Comparison of ENCODE assay signal across 10 cellular contexts in genomic region chr7:143321734-143322133, GRCh38. TPM values are rescaled to one million over a fixed set of nuclear protein-coding genes. Genes with fewer than 3 reads are reported as not detected.
DNase-seq lines count a peak whose midpoint lies in the region; ATAC-seq, FAIRE-seq and TF ChIP-seq lines count a peak whose summit lies in the region.
"Had no signal": no experiment of that assay in that cellular context is flagged by ENCODE, and none has a peak within 500 bp of the region (broad histone marks: within the 10 kb centered on the region; RNA-seq: fewer than 3 reads in every experiment).

No MANE protein-coding gene starts in this region.

- H3K36me3 ChIP-seq in brain microvascular endothelial cell (replicated peaks) (no peaks in the 10 kb centered on the region), osteoblast (ENCODE audit: insufficient read depth, low read length) (no peaks in the 10 kb centered on the region)
- no peaks in the 10 kb centered on the region for H3K36me3 ChIP-seq in CD8-positive, alpha-beta T cell (ENCODE audit: insufficient read depth, low read length)
- H3K36me3 ChIP-seq: gastroesophageal sphincter had no signal

- H3K27me3 ChIP-seq in brain microvascular endothelial cell (replicated peaks) (no peaks in the 10 kb centered on the region), osteoblast (ENCODE audit: insufficient read depth, low read length) (no peaks in the 10 kb centered on the region)
- no peaks in the 10 kb centered on the region for H3K27me3 ChIP-seq in CD8-positive, alpha-beta T cell (ENCODE audit: insufficient read depth, low read length)
- H3K27me3 ChIP-seq: gastroesophageal sphincter had no signal

- no peak for TF ChIP-seq POLR2A in GM12892 (IDR thresholded peaks at IDR 0.05; ENCODE audit: low read depth, low read length)

- H3K36me3 Mint-ChIP-seq in CD8-positive, alpha-beta T cell: no peaks in the 10 kb centered on the region
- H3K36me3 Mint-ChIP-seq: natural killer cell treated with Interleukin-12 subunit alpha and Interleukin-12 subunit beta and Interleukin-15 and Interleukin-18, amount 100 ng/mL, for 72 hours had no signal

- H3K27ac Mint-ChIP-seq in CD8-positive, alpha-beta T cell: no peak overlapping the region

- H3K4me3 ChIP-seq in brain microvascular endothelial cell (ENCODE audit: low read depth, low read length): no peak overlapping the region
- H3K4me3 ChIP-seq in osteoblast (ENCODE audit: insufficient read depth, low read length): no peak overlapping the region
- H3K4me3 ChIP-seq in CD8-positive, alpha-beta T cell (ENCODE audit: low read depth, low read length): no peak overlapping the region
- H3K4me3 ChIP-seq: gastroesophageal sphincter had no signal

- intact Hi-C loops in CD8-positive, alpha-beta T cell (cut with DNase I, micrococcal nuclease): loop anchor here in 1 of 2 experiments (5.0 kb wide), 1 partner anchor 96 kb away; no protein-coding TSS in a partner anchor

- in situ Hi-C loops in brain microvascular endothelial cell (cut with HindIII; ENCODE audit: low pct_ligation_motif_present, low sequenced_read_pairs): no loop called here

- no peak for FAIRE-seq in GM12892 (lab: Jason Lieb, UNC)
- FAIRE-seq: HTR-8/SVneo had no signal

- no peak overlapping the region for H3K4me3 Mint-ChIP-seq in CD8-positive, alpha-beta T cell
- H3K4me3 Mint-ChIP-seq: natural killer cell treated with Interleukin-12 subunit alpha and Interleukin-12 subunit beta and Interleukin-15 and Interleukin-18, amount 100 ng/mL, for 72 hours had no signal

- DNase-seq in HT-29 (ENCODE audit: low spot score) (peak; percentile 75), brain microvascular endothelial cell (no peak), osteoblast (ENCODE audit: insufficient read length, low spot score, missing footprints) (no peak), GM12892 (ENCODE audit: insufficient read length) (no peak)
- no peak for DNase-seq in CD8-positive, alpha-beta T cell
- DNase-seq: NCI-H526 had no signal

- H3K9me3 ChIP-seq in osteoblast (ENCODE audit: low read depth, low read length): no peaks in the 10 kb centered on the region
- H3K9me3 ChIP-seq in CD8-positive, alpha-beta T cell (ENCODE audit: low read length): no peaks in the 10 kb centered on the region
- H3K9me3 ChIP-seq: gastroesophageal sphincter had no signal

- no peak for ATAC-seq in CD8-positive, alpha-beta T cell
- no peak for ATAC-seq in GM18498 (IDR thresholded peaks at IDR 0.05; ENCODE audit: unreplicated experiment)
- ATAC-seq: natural killer cell treated with Interleukin-12 subunit alpha and Interleukin-12 subunit beta and Interleukin-15 and Interleukin-18, amount 100 ng/mL, for 72 hours had no signal

- H2AFZ ChIP-seq in osteoblast (ENCODE audit: low read length): no peak overlapping the region

- H3K27ac ChIP-seq in brain microvascular endothelial cell (no peak overlapping the region), osteoblast (ENCODE audit: low read depth, low read length) (no peak overlapping the region)
- H3K27ac ChIP-seq in CD8-positive, alpha-beta T cell (ENCODE audit: low read depth, low read length): no peak overlapping the region
- H3K27ac ChIP-seq: gastroesophageal sphincter had no signal

- peaks cover 10% of the 10 kb centered on the region for H3K4me1 Mint-ChIP-seq in CD8-positive, alpha-beta T cell (ENCODE audit: low read depth)

- POLR2A ChIA-PET in CD8-positive, alpha-beta T cell (lab: Charles Lee): no interaction called here

- H3K27me3 Mint-ChIP-seq in CD8-positive, alpha-beta T cell (ENCODE audit: low read depth): no peaks in the 10 kb centered on the region

- peaks cover 18% of the 10 kb centered on the region for H3K4me1 ChIP-seq in osteoblast (ENCODE audit: insufficient read depth, low read length)
- H3K4me1 ChIP-seq in CD8-positive, alpha-beta T cell (ENCODE audit: insufficient read depth, low read length): no peaks in the 10 kb centered on the region
- H3K4me1 ChIP-seq: gastroesophageal sphincter had no signal

- H3K9me3 Mint-ChIP-seq in CD8-positive, alpha-beta T cell: no peaks in the 10 kb centered on the region
- H3K9me3 Mint-ChIP-seq: natural killer cell treated with Interleukin-12 subunit alpha and Interleukin-12 subunit beta and Interleukin-15 and Interleukin-18, amount 100 ng/mL, for 72 hours had no signal

- no peaks in the 10 kb centered on the region for H4K20me1 ChIP-seq in osteoblast (ENCODE audit: insufficient read depth, low read length)

- H3K79me2 ChIP-seq in osteoblast (ENCODE audit: insufficient read depth, low read length): no peaks in the 10 kb centered on the region

- H3K4me2 ChIP-seq in osteoblast (ENCODE audit: insufficient read depth, low read length): no peak overlapping the region

- CTCF ChIA-PET in CD8-positive, alpha-beta T cell (lab: Charles Lee): interaction anchor here (1.1 to 1.2 kb wide), 2 partner anchors 16 to 81 kb away, joined by 5 read pairs; no protein-coding TSS in a partner anchor

- TF ChIP-seq CTCF in brain microvascular endothelial cell (IDR thresholded peaks at IDR 0.05; ENCODE audit: low read depth, low read length, missing control alignments) (peak; percentile 33), osteoblast (IDR thresholded peaks at IDR 0.05; ENCODE audit: extremely low read depth, low read depth, low read length) (peak; percentile 23)
- no peak for TF ChIP-seq CTCF in CD8-positive, alpha-beta T cell (IDR thresholded peaks at IDR 0.05)

RNA-seq across cellular contexts. Expression of gene CLCN1, which starts 5.8 kb away (rescaled TPM):
- 2.8 and 3.0 TPM in 2 replicates for total RNA-seq in HT-29 (2014; rRNA removed; shearing (Covaris generic))
- under 0.01 TPM in 2 replicates for total RNA-seq in osteoblast
- total RNA-seq in CD8-positive, alpha-beta T cell: not detected
- polyA plus RNA-seq in GM12892 (2012; ENCODE audit: missing spikeins): not detected
- total RNA-seq: gastroesophageal sphincter had no signal

RNA-seq across cellular contexts. Expression of gene CASP2, which starts 33.6 kb away (rescaled TPM):
- total RNA-seq in HT-29 (2014; rRNA removed; shearing (Covaris generic)): 26.6 and 27.7 TPM in 2 replicates
- 7.6 and 10.9 TPM in 2 replicates for total RNA-seq in osteoblast
- 10 to 100 TPM; 16.0 to 19.1 TPM for total RNA-seq in CD8-positive, alpha-beta T cell
- 21.0 TPM for polyA plus RNA-seq in GM12892 (2012; ENCODE audit: missing spikeins)

RNA-seq across cellular contexts. Expression of gene TMEM139, which starts 37.0 kb away (rescaled TPM):
- total RNA-seq in HT-29 (2014; rRNA removed; shearing (Covaris generic)): 53.9 and 79.7 TPM in 2 replicates
- not detected in 2 replicates for total RNA-seq in osteoblast
- total RNA-seq in CD8-positive, alpha-beta T cell: under 1 TPM in 1 of 2 experiments, not detected in 1; 0.24 TPM
- polyA plus RNA-seq in GM12892 (2012; ENCODE audit: missing spikeins): 0.89 TPM
- total RNA-seq: natural killer cell treated with Interleukin-12 subunit alpha and Interleukin-12 subunit beta and Interleukin-15 and Interleukin-18, amount 100 ng/mL, for 72 hours had no signal

RNA-seq across cellular contexts. Expression of gene FAM131B, which starts 40.8 kb away (rescaled TPM):
- 13.2 and 17.6 TPM in 2 replicates for total RNA-seq in HT-29 (2014; rRNA removed; shearing (Covaris generic))
- 1.2 and 1.4 TPM in 2 replicates for total RNA-seq in osteoblast
- total RNA-seq in CD8-positive, alpha-beta T cell: under 1 TPM; 0.30 to 0.36 TPM
- polyA plus RNA-seq in GM12892 (2012; ENCODE audit: missing spikeins): not detected

RNA-seq across cellular contexts. Expression of gene GSTK1, which starts 58.5 kb away (rescaled TPM):
- total RNA-seq in HT-29 (2014; rRNA removed; shearing (Covaris generic)): 298 and 301 TPM in 2 replicates
- 91.3 and 99.9 TPM in 2 replicates for total RNA-seq in osteoblast
- 100 to 1,000 TPM; 200 to 208 TPM for total RNA-seq in CD8-positive, alpha-beta T cell
- polyA plus RNA-seq in GM12892 (2012; ENCODE audit: missing spikeins): 88.3 TPM

Comparison
In these comparisons a context has a peak if more than half of its experiments do, and no peak if none do; other contexts are left out.
1. RNA of gene TMEM139, which starts 37.0 kb away (total RNA-seq): 53.9 to 79.7 TPM in HT-29; 0.24 TPM in CD8-positive, alpha-beta T cell and not detected in osteoblast; every median in the first group is over 10 times any median in the second.